10 cellular contexts compared by ENCODE assay signal in genomic region chr7:155372782-155373358, GRCh38.
DNase-seq lines count a peak whose midpoint lies in the region; ATAC-seq, FAIRE-seq and TF ChIP-seq lines count a peak whose summit lies in the region.
"Had no signal": no experiment of that assay in that cellular context is flagged by ENCODE, and none has a peak within 500 bp of the region (broad histone marks: within the 10 kb centered on the region; RNA-seq: fewer than 3 reads in every experiment).

No MANE protein-coding gene starts in this region.

- H3K27me3 ChIP-seq in H9 (ENCODE audit: insufficient read depth, low read length) (peaks cover 91% of the 10 kb centered on the region), neutrophil (peaks cover 90% of the 10 kb centered on the region), HepG2 (ENCODE audit: control insufficient read depth in 1 of 2, insufficient read depth in 2 of 2, low read length in 2 of 2) (peaks cover 0 to 44% of the 10 kb centered on the region in 2 experiments; a peak in 4 of 5 replicates), upper lobe of left lung (peaks cover 5 to 68% (median 45%) of the 10 kb centered on the region in 4 donors)

- H2BK5ac ChIP-seq in H9 (ENCODE audit: insufficient read length, low read length), result no peak overlapping the region

- TF ChIP-seq POLR2A in HepG2 (IDR thresholded peaks at IDR 0.05; ENCODE audit: insufficient read depth in 1 of 2, low read depth in 2 of 2, low read length in 2 of 2) (no peak), upper lobe of left lung (IDR thresholded peaks at IDR 0.05) (no peak)

- peak overlapping the region; percentile 48 for H3K4me2 ChIP-seq in H9 (ENCODE audit: insufficient read depth, insufficient read length, low read length)
- no peak overlapping the region for H3K4me2 ChIP-seq in HepG2 (ENCODE audit: low read depth, low read length)

- peaks cover 20 to 35% of the 10 kb centered on the region in 2 experiments for H3K4me1 Mint-ChIP-seq in H9

- BruUV-seq in HepG2 (replicated peaks; lab: Mats Ljungman, UMichigan), result no TSS peak

- no peak overlapping the region for H2AK5ac ChIP-seq in H9 (ENCODE audit: insufficient read length, low read length)

- intact Hi-C loops in HepG2 (cut with micrococcal nuclease; ENCODE audit: unreplicated experiment), result no loop called here

- H3K4me3 ChIP-seq in coronary artery, result peak overlapping the region; percentile 59
- peak overlapping the region; percentile 29 to 51 for H3K4me3 ChIP-seq in neutrophil (ENCODE audit: low read depth in 1 of 2, low read length in 1 of 2)
- no peak overlapping the region for H3K4me3 ChIP-seq in HepG2 (replicated peaks in 1 of 3; ENCODE audit: insufficient read depth in 1 of 3, low read depth in 2 of 3, low read length in 3 of 3)
- peak overlapping the region in 2 of 4 donors; percentile 9 to 35 for H3K4me3 ChIP-seq in upper lobe of left lung

- H3K4me1 ChIP-seq in H9 (ENCODE audit: insufficient read depth, low read length) (no peaks in the 10 kb centered on the region), neutrophil (ENCODE audit: control insufficient read depth in 1 of 2, insufficient read depth in 1 of 2, low read depth in 1 of 2, low read length in 1 of 2) (peaks cover 46 to 50% of the 10 kb centered on the region in 2 experiments), HepG2 (ENCODE audit: insufficient read depth, low read length) (no peaks in the 10 kb centered on the region), upper lobe of left lung (peaks cover 40 to 50% (median 44%) of the 10 kb centered on the region in 4 donors)

- no peak overlapping the region for H4K91ac ChIP-seq in H9 (ENCODE audit: insufficient read length, low read depth, low read length)

- TF ChIP-seq CTCF in C4-2B (conservative IDR thresholded peaks at IDR 0.05), result peak; percentile 50
- no peak for TF ChIP-seq CTCF in H9 (conservative IDR thresholded peaks at IDR 0.05)
- TF ChIP-seq CTCF in coronary artery (IDR thresholded peaks at IDR 0.05), result no peak
- no peak for TF ChIP-seq CTCF in neutrophil (IDR thresholded peaks at IDR 0.05)
- TF ChIP-seq CTCF in HepG2 (CRISPR knock-in tag; IDR thresholded peaks at IDR 0.05), result no peak
- TF ChIP-seq CTCF in upper lobe of left lung (IDR thresholded peaks at IDR 0.05), result no peak

- no peak overlapping the region for H3K4ac ChIP-seq in H9 (ENCODE audit: low read depth, low read length)

- no peak for TF ChIP-seq RAD21 in HepG2 (CRISPR knock-in tag; IDR thresholded peaks at IDR 0.05)

- no peak overlapping the region for H3T11ph ChIP-seq in H9 (ENCODE audit: low read length)

- H3K18ac ChIP-seq in H9 (ENCODE audit: insufficient read length, low read depth, low read length), result no peak overlapping the region

- no peak for FAIRE-seq in HepG2 (lab: Jason Lieb, UNC)

- H4K8ac ChIP-seq in H9 (replicated peaks; ENCODE audit: insufficient read length, low read depth, low read length), result no peak overlapping the region

- H3K27ac ChIP-seq in C4-2B (no peak overlapping the region), H9 (ENCODE audit: insufficient read length, low read depth, low read length) (no peak overlapping the region), coronary artery (no peak overlapping the region), neutrophil (no peak overlapping the region), HepG2 (ENCODE audit: extremely low read length, insufficient read depth, low read length) (no peak overlapping the region), upper lobe of left lung (no peak overlapping the region)

- no peaks in the 10 kb centered on the region for H3K23me2 ChIP-seq in H9 (ENCODE audit: insufficient read length, low read depth, low read length, poor library complexity, severe bottlenecking)

- no peak overlapping the region for H3K56ac ChIP-seq in H9 (ENCODE audit: insufficient read length, low read depth, low read length)

- no peak overlapping the region for H2BK20ac ChIP-seq in H9 (ENCODE audit: low read depth, low read length, poor library complexity, severe bottlenecking)

- peaks cover 11 to 27% of the 10 kb centered on the region in 2 experiments for H3K9me3 Mint-ChIP-seq in H9

- ATAC-seq in HepG2 (no peak), upper lobe of left lung (ENCODE audit: low FRiP score in 2 of 2) (no peak)

- H3K9ac ChIP-seq in H9 (ENCODE audit: extremely low read depth, insufficient read length, low read length) (no peak overlapping the region), HepG2 (ENCODE audit: insufficient read depth, low read depth, low read length) (no peak overlapping the region)

- no peaks in the 10 kb centered on the region for H3K79me2 ChIP-seq in H9 (ENCODE audit: insufficient read depth, low read length)
- no peaks in the 10 kb centered on the region for H3K79me2 ChIP-seq in HepG2 (ENCODE audit: insufficient read depth, low read length)

- no peak overlapping the region for H3K23ac ChIP-seq in H9 (ENCODE audit: insufficient read length, low read depth, low read length)

- no CpG with 5 or more reads among the region's 28 CpGs for WGBS in H9 (ENCODE audit: extremely low coverage, insufficient read length, low lambda C conversion rate)
- 66% methylated on average over 28 of the region's 28 CpGs for WGBS in HepG2 (ENCODE audit: low lambda C conversion rate)
- WGBS in upper lobe of left lung, 2 donors, result 8 to 11% methylated on average over 28 of the region's 28 CpGs

- POLR2A ChIA-PET in HepG2 (lab: Yijun Ruan, JAX), result no interaction called here

- no peaks in the 10 kb centered on the region for H3K79me1 ChIP-seq in H9 (ENCODE audit: insufficient read depth, low read depth, low read length, poor library complexity, severe bottlenecking)

- no peaks in the 10 kb centered on the region for H4K20me1 ChIP-seq in H9 (ENCODE audit: control insufficient read depth, insufficient read depth, insufficient read length)
- 0 out of 2 replicates have a peak, but pooled peaks cover 4% of the 10 kb centered on the region for H4K20me1 ChIP-seq in HepG2 (ENCODE audit: insufficient read depth, low read length)

- no peak overlapping the region for H3K27ac Mint-ChIP-seq in H9

- no peak overlapping the region for H2BK12ac ChIP-seq in H9 (ENCODE audit: insufficient read length, low read depth, low read length)

- H3K14ac ChIP-seq in H9 (ENCODE audit: insufficient read depth, low read length), result no peak overlapping the region

- DNase-seq in H9, result no peak
- no peak for DNase-seq in coronary artery (ENCODE audit: low spot score)
- DNase-seq in HepG2 (ENCODE audit: low spot score), result no peak
- DNase-seq in middle frontal gyrus (ENCODE audit: extremely low spot score, low spot score), result no peak
- no peak for DNase-seq in upper lobe of left lung
- no peak for DNase-seq in NCI-H1694 treated with DMSO at 0.1 percent for 48 hours (lab: John Stamatoyannopoulos, UW)
- DNase-seq: GF-D8, NCI-H187 had no signal

- H4K5ac ChIP-seq in H9 (ENCODE audit: insufficient read length, low read depth, low read length), result no peak overlapping the region

- in situ Hi-C loops in HepG2 (cut with HindIII; ENCODE audit: extremely low pct_ligation_motif_present, low pct_unique_long_range_greater_than_20kb), result no loop called here

- TF ChIP-seq EP300 in HepG2 (IDR thresholded peaks at IDR 0.05; ENCODE audit: low read depth in 2 of 2, low read length in 2 of 2) (no peak), HepG2 (CRISPR knock-in tag; IDR thresholded peaks at IDR 0.05; ENCODE audit: borderline replicate concordance) (no peak), upper lobe of left lung (IDR thresholded peaks at IDR 0.05) (no peak)

- H3K4me3 Mint-ChIP-seq in H9, result peak overlapping the region in 1 of 2 experiments; percentile 73; a peak in 3 of 5 replicates

- H2BK15ac ChIP-seq in H9 (ENCODE audit: low read depth, low read length), result no peak overlapping the region

- H2AFZ ChIP-seq in H9 (ENCODE audit: low read length), result no peak overlapping the region
- no peak overlapping the region for H2AFZ ChIP-seq in HepG2 (ENCODE audit: low read length)

- no peak overlapping the region for H2BK120ac ChIP-seq in H9 (ENCODE audit: low read depth, low read length, poor library complexity, severe bottlenecking)

- H3K27me3 Mint-ChIP-seq in H9 (ENCODE audit: low read depth), result peaks cover 99% of the 10 kb centered on the region

- peaks cover 0 to 6% (median 4%) of the 10 kb centered on the region in 3 experiments; a peak in 2 of 7 replicates for H3K36me3 Mint-ChIP-seq in H9 (ENCODE audit: insufficient read depth in 1 of 3, low read depth in 3 of 3)

- no peaks in the 10 kb centered on the region for H3K36me3 ChIP-seq in neutrophil
- H3K36me3 ChIP-seq in HepG2 (replicated peaks in 1 of 2; ENCODE audit: control insufficient read depth in 1 of 2, insufficient read depth in 2 of 2, low read length in 2 of 2), result no peaks in the 10 kb centered on the region
- H3K36me3 ChIP-seq in upper lobe of left lung, result no peaks in the 10 kb centered on the region

- CTCF ChIA-PET in HepG2 (lab: Yijun Ruan, JAX; ENCODE audit: low intra/inter-chr PET ratio, low total read pairs), result no interaction called here

- H3K9me3 ChIP-seq in H9 (ENCODE audit: control insufficient read depth, low read depth, low read length) (no peaks in the 10 kb centered on the region), neutrophil (no peaks in the 10 kb centered on the region), HepG2 (ENCODE audit: low read length) (no peaks in the 10 kb centered on the region), upper lobe of left lung (no peaks in the 10 kb centered on the region)

TF ChIP-seq in HepG2, 621 proteins besides CTCF, POLR2A, EP300 and RAD21 (continues in another document):
- TF ChIP-seq PATZ1 (CRISPR knock-in tag; IDR thresholded peaks at IDR 0.05) (no peak), NFIC (IDR thresholded peaks at IDR 0.05; ENCODE audit: low read length) (no peak), SCMH1 (CRISPR knock-in tag; IDR thresholded peaks at IDR 0.05; ENCODE audit: borderline replicate concordance) (no peak), GTF3A (CRISPR knock-in tag; conservative IDR thresholded peaks at IDR 0.05) (no peak), SMC3 (IDR thresholded peaks at IDR 0.05; ENCODE audit: low read length) (no peak)

Comparison
In these comparisons a context has a peak if more than half of its experiments do, and no peak if none do; other contexts are left out.
1. H3K4me3 ChIP-seq: peak in coronary artery (single experiment) and neutrophil (2 of 2); none in HepG2 (0 of 3).